In the genomic region with DNA sequence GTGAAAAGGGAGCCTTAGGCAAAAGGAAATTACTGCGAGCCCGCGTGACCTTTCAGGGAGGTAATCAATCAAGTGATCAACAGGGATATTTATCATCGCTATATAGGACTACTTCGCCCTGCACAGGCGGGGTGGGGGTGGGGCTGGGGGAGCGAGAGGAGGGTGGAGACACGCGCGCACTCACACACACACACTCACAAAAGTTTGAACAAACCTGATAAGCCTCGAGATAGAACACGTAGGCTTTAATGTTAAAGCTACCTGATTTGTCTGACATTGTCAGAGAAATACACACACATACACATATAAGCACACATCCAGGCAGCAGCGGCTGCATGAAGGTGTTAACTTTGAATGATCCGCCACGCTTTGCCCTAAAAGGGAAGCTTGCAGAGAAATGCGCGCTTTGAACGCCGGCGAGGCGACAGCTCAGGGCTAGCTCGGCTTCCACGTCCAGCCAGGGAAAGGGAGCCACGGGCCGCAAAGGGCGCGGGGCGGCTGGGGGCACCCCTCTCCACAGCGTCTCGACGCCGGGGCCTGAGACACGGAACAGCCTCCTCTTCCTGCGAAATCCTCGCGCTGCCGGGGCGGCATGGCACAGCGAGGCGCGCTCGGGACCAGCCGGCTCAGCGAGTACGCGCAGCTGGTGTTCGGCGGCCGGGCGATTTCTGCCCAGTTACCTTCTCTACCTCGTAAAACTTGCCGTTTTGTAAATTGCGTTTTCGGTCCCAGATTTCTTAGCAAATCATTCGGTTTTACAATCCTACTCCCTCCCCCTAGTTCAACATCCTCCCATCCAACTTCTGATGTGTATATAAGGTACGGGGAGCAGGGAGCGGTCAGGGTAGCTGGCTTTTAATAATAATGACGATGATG, we compare ENCODE assay signal across 7 cellular contexts. TPM values are rescaled to one million over a fixed set of nuclear protein-coding genes. Genes with fewer than 3 reads are reported as not detected.
A peak's percentile ranks its signal among the peaks of the same experiment; 100 is the strongest.
DNase-seq lines count a peak whose midpoint lies in the region; ATAC-seq and TF ChIP-seq lines count a peak whose summit lies in the region.

No MANE protein-coding gene starts in this region.

- TF ChIP-seq POLR2A in prostate gland (IDR thresholded peaks at IDR 0.05): no peak

- DNase-seq in GM03348 (ENCODE audit: low spot score) (peak; percentile 35), HL-60 (ENCODE audit: low read depth in 1 of 2, low spot score in 1 of 2) (peak in 1 of 2 experiments; percentile 32), activated B cell treated with CpG ODN at 0.5 μM for 24 hours (peak; percentile 35), Right ventricle myocardium superior (peak; percentile 55), prostate gland (ENCODE audit: low spot score) (peak; percentile 38)

- intact Hi-C loops in activated B cell treated with CpG ODN at 0.5 μM for 24 hours (cut with micrococcal nuclease) (loop anchor here (1.0 to 10.0 kb wide), 8 partner anchors 8 to 1796 kb away; partner anchors contain the start of gene TNIK), Right ventricle myocardium superior (cut with DNase I) (loop anchor here (10.0 kb wide), 1 partner anchor 624 kb away; no protein-coding TSS in a partner anchor), prostate gland (cut with DNase I) (loop anchor here (5.0 to 10.0 kb wide), 5 partner anchors 424 to 804 kb away; no protein-coding TSS in a partner anchor)

- peaks cover 71% of the 10 kb centered on the region for H3K27me3 ChIP-seq in HL-60 (ENCODE audit: insufficient read depth, poor library complexity, severe bottlenecking)
- H3K27me3 ChIP-seq in prostate gland (replicated peaks; ENCODE audit: insufficient read depth): peaks cover 8% of the 10 kb centered on the region

- peak overlapping the region; percentile 54 for H3K4me3 Mint-ChIP-seq in activated B cell treated with CpG ODN at 0.5 μM for 24 hours

- TF ChIP-seq CTCF in HL-60 (IDR thresholded peaks at IDR 0.05; ENCODE audit: insufficient read depth, low read length) (no peak), activated B cell treated with CpG ODN at 0.5 μM for 24 hours (IDR thresholded peaks at IDR 0.05) (no peak), prostate gland (IDR thresholded peaks at IDR 0.05) (peak in 1 of 4 experiments; percentile 15)

- H3K4me1 Mint-ChIP-seq in activated B cell treated with CpG ODN at 0.5 μM for 24 hours: peaks cover 29% of the 10 kb centered on the region

- H3K9me3 Mint-ChIP-seq in activated B cell treated with CpG ODN at 0.5 μM for 24 hours: peaks cover 7% of the 10 kb centered on the region

- H3K9me3 ChIP-seq in prostate gland: no peaks in the 10 kb centered on the region

- no peak for ATAC-seq in activated B cell treated with CpG ODN at 0.5 μM for 24 hours (ENCODE audit: low read depth)
- ATAC-seq in Right ventricle myocardium superior (ENCODE audit: poor library complexity): peak; percentile 64
- ATAC-seq in GM19455 (IDR thresholded peaks at IDR 0.05; ENCODE audit: unreplicated experiment): no peak
- no peak for ATAC-seq in GM18873 (IDR thresholded peaks at IDR 0.05; ENCODE audit: low FRiP score, unreplicated experiment)

- H3K4me1 ChIP-seq in prostate gland (replicated peaks): no peaks in the 10 kb centered on the region

- no peaks in the 10 kb centered on the region for H3K36me3 ChIP-seq in prostate gland

- H3K27ac ChIP-seq in HL-60 (replicated peaks) (no peak overlapping the region), prostate gland (peak overlapping the region; percentile 3 to 7)

- 3% methylated on average over 50 of the region's 58 CpGs for WGBS in prostate gland

- H3K4me3 ChIP-seq in HL-60 (replicated peaks; ENCODE audit: insufficient read depth, low read length): peak overlapping the region; percentile 14
- peak overlapping the region; percentile 20 to 27 for H3K4me3 ChIP-seq in prostate gland

- POLR2A ChIA-PET in activated B cell treated with CpG ODN at 0.5 μM for 24 hours (lab: Charles Lee): interaction anchor here (1.2 kb wide), 1 partner anchor 519 kb away, joined by 3 read pairs; no protein-coding TSS in a partner anchor

- peaks cover 86% of the 10 kb centered on the region for H3K27me3 Mint-ChIP-seq in activated B cell treated with CpG ODN at 0.5 μM for 24 hours

- CTCF ChIA-PET in activated B cell treated with CpG ODN at 0.5 μM for 24 hours (lab: Charles Lee): interaction anchor here (0.8 to 3.5 kb wide), 9 partner anchors 8 to 805 kb away, joined by 3 to 28 read pairs (median 5); no protein-coding TSS in a partner anchor

- no peak overlapping the region for H3K27ac Mint-ChIP-seq in activated B cell treated with CpG ODN at 0.5 μM for 24 hours

- H3K36me3 Mint-ChIP-seq in activated B cell treated with CpG ODN at 0.5 μM for 24 hours (ENCODE audit: low read depth): no peaks in the 10 kb centered on the region

RNA-seq across cellular contexts. Expression of gene MECOM, which starts 4.8 kb away (rescaled TPM):
- total RNA-seq in activated B cell treated with CpG ODN at 0.5 μM for 24 hours: 0.22 TPM in 1 of 2 replicates, not detected in the other
- 15.5 TPM for total RNA-seq in Right ventricle myocardium superior
- 10 to 100 TPM; 14.5 to 15.4 TPM for total RNA-seq in prostate gland

Comparison
In these comparisons a context has a peak if more than half of its experiments do, and no peak if none do; other contexts are left out.
1. RNA of gene MECOM, which starts 4.8 kb away (total RNA-seq): 15.5 TPM in Right ventricle myocardium superior (single experiment) and 14.5 to 15.4 TPM in prostate gland; 0.22 TPM in activated B cell treated with CpG ODN at 0.5 μM for 24 hours; every median in the first group is over 10 times any median in the second.